In the genomic region with DNA sequence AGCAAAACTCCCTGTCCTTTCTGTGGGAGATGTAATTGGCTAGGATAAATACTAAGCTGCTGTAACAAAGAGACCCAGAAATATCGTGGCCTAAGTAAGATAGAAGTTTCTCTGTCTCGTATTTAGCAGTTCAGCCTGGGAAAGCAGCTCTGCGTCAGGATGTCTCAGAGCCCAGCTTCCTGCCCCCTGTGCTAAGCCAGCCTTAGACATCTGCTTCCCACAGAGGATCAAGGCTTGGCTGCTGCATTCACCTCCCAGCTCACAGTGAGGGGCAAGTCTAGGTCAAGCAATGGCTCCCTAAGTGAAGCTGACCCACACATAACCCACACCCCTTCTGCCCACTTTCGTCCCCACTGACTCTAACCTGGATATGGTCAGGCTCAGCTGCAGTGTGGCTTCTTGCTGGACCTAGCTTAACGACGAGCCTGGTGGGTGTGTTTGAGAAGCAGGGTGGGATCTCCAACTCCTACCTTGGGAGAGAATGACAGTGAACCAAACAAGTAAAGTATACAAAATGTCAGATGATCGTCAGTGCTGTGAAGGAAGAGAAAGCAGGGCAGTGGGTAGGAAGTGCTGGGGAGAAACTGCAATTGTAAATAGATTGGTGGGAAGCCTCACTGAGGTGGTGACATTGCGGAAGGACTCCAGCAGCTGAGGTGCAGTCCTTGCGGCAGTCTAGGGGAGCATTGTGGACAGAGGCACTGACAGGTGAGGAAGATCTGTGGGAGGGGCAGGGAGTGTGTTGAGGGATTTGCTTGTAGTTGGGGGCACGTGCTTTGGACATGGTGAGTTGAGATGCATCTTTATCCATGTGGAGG, we compare ENCODE assay signal across 18 cellular contexts.
DNase-seq lines count a peak whose midpoint lies in the region; ATAC-seq, FAIRE-seq and TF ChIP-seq lines count a peak whose summit lies in the region.
"Had no signal": no experiment of that assay in that cellular context is flagged by ENCODE, and none has a peak within 500 bp of the region (broad histone marks: within the 10 kb centered on the region; RNA-seq: fewer than 3 reads in every experiment).

No MANE protein-coding gene starts in this region.

- peaks cover 16% of the 10 kb centered on the region for H3K4me1 ChIP-seq in mammary epithelial cell (ENCODE audit: insufficient read depth, low read length)
- peaks cover 17% of the 10 kb centered on the region for H3K4me1 ChIP-seq in keratinocyte (ENCODE audit: control insufficient read depth, extremely low read depth, insufficient read depth, low read length)
- H3K4me1 ChIP-seq: tibial artery had no signal

- H3K27ac ChIP-seq in mammary epithelial cell (ENCODE audit: insufficient read depth, low read depth, low read length) (no peak overlapping the region), keratinocyte (ENCODE audit: control insufficient read depth, insufficient read depth, low read length) (no peak overlapping the region)
- H3K27ac ChIP-seq: 22Rv1, SJCRH30, tibial artery had no signal

- H3K9me3 Mint-ChIP-seq in MCF 10A (ENCODE audit: unreplicated experiment) (no peaks in the 10 kb centered on the region), type B pancreatic cell (peaks cover 12% of the 10 kb centered on the region)

- H3K9me1 ChIP-seq in keratinocyte (ENCODE audit: control insufficient read depth, extremely low read depth, insufficient read depth, low read length): peaks cover 3% of the 10 kb centered on the region

- POLR2A ChIA-PET in MCF 10A (lab: Yijun Ruan, JAX): no interaction called here

- H3K9me3 ChIP-seq in mammary epithelial cell (replicated peaks; ENCODE audit: insufficient read depth, low read length) (no peaks in the 10 kb centered on the region), keratinocyte (ENCODE audit: control insufficient read depth, low read depth, low read length) (no peaks in the 10 kb centered on the region)
- H3K9me3 ChIP-seq: SJCRH30, tibial artery had no signal

- dilution Hi-C loops in mammary epithelial cell (cut with HindIII; ENCODE audit: low sequenced_read_pairs): no loop called here
- dilution Hi-C loops in keratinocyte (cut with MboI; ENCODE audit: extremely low pct_ligation_motif_present, low sequenced_read_pairs): no loop called here

- DNase-seq in mammary epithelial cell (no peak), MCF 10A (ENCODE audit: unreplicated experiment) (no peak), bronchial epithelial cell (ENCODE audit: low read depth) (no peak), keratinocyte (ENCODE audit: low read depth, low spot score) (no peak), type B pancreatic cell (ENCODE audit: extremely low spot score, unreplicated experiment) (no peak), cerebellum (ENCODE audit: low spot score) (no peak), GM13977 (ENCODE audit: low spot score) (no peak)
- DNase-seq: activated gamma-delta T cell treated with Interleukin-2 at 50 U/mL for 16 hours; hypothalamus; NCI-H1417 treated with DMSO at 0.1 percent for 48 hours; NCI-H526 treated with DMSO at 0.1 percent for 48 hours; stimulated activated naive B cell treated with anti-CD40 and anti-IgM and Interleukin-4, amounts not matched to agents 10 μg/mL and 1 μg/mL and 100 μg/mL, for 72 hours; tibial artery had no signal

- no peaks in the 10 kb centered on the region for H3K79me2 ChIP-seq in mammary epithelial cell (ENCODE audit: insufficient read depth, low read length)
- H3K79me2 ChIP-seq in keratinocyte (ENCODE audit: control insufficient read depth, insufficient read depth, low read length): no peaks in the 10 kb centered on the region

- H3K4me2 ChIP-seq in mammary epithelial cell (ENCODE audit: insufficient read depth, low read depth, low read length) (no peak overlapping the region), keratinocyte (ENCODE audit: control insufficient read depth, extremely low read depth, insufficient read depth, low read depth, low read length) (peak overlapping the region; percentile 63)

- CTCF ChIA-PET in mammary epithelial cell (lab: Charles Lee; ENCODE audit: low non-redundant PET) (no interaction called here), MCF 10A (lab: Yijun Ruan, JAX) (no interaction called here)

- H2AFZ ChIP-seq in mammary epithelial cell (ENCODE audit: low read depth, low read length) (peak overlapping the region; percentile 75), keratinocyte (ENCODE audit: control insufficient read depth, low read length) (peak overlapping the region; percentile 17)

- intact Hi-C loops in mammary epithelial cell (cut with micrococcal nuclease) (no loop called here), MCF 10A (cut with micrococcal nuclease) (no loop called here)

- H3K27ac Mint-ChIP-seq in MCF 10A (ENCODE audit: low read depth, unreplicated experiment): no peak overlapping the region
- H3K27ac Mint-ChIP-seq in type B pancreatic cell: peak overlapping the region; percentile 17
- H3K27ac Mint-ChIP-seq: stimulated activated naive B cell treated with anti-CD40 and anti-IgM and Interleukin-4, amounts not matched to agents 10 μg/mL and 1 μg/mL and 100 μg/mL, for 72 hours had no signal

- BruUV-seq in mammary epithelial cell (replicated peaks; lab: Mats Ljungman, UMichigan) (no TSS peak), MCF 10A (replicated peaks; lab: Mats Ljungman, UMichigan) (no TSS peak)

- H3K9ac ChIP-seq in mammary epithelial cell (ENCODE audit: insufficient read depth, low read length): no peak overlapping the region
- no peak overlapping the region for H3K9ac ChIP-seq in keratinocyte (ENCODE audit: control insufficient read depth, extremely low read depth, insufficient read depth, low read length)

- H3K4me3 ChIP-seq in mammary epithelial cell (replicated peaks in 1 of 3; ENCODE audit: insufficient read depth in 1 of 3, low read depth in 2 of 3, low read length in 3 of 3) (no peak overlapping the region), bronchial epithelial cell (ENCODE audit: low read depth, low read length) (no peak overlapping the region), keratinocyte (ENCODE audit: control insufficient read depth in 2 of 3, extremely low read depth in 1 of 3, insufficient read depth in 2 of 3, low read depth in 1 of 3, low read length in 3 of 3) (no peak overlapping the region)
- H3K4me3 ChIP-seq: SJCRH30, tibial artery had no signal

- FAIRE-seq in bronchial epithelial cell (lab: Jason Lieb, UNC) (peak; percentile 72), keratinocyte (lab: Jason Lieb, UNC) (no peak)
- FAIRE-seq: GM12892 had no signal

- H3K36me3 ChIP-seq in mammary epithelial cell (ENCODE audit: insufficient read depth, low read length) (no peaks in the 10 kb centered on the region), bronchial epithelial cell (ENCODE audit: control insufficient read depth, insufficient read depth, low read length) (no peaks in the 10 kb centered on the region), keratinocyte (ENCODE audit: control insufficient read depth in 2 of 2, extremely low read depth in 1 of 2, insufficient read depth in 2 of 2, low read length in 2 of 2) (no peaks in the 10 kb centered on the region)
- H3K36me3 ChIP-seq: SJCRH30, tibial artery had no signal

- 92% methylated on average over 10 of the region's 10 CpGs for WGBS in mammary epithelial cell (ENCODE audit: low coverage, missing lambda C conversion rate)

- H3K27me3 Mint-ChIP-seq in MCF 10A (ENCODE audit: insufficient read depth, unreplicated experiment) (peaks cover 21% of the 10 kb centered on the region), type B pancreatic cell (no peaks in the 10 kb centered on the region)

- H3K4me3 Mint-ChIP-seq in MCF 10A (ENCODE audit: unreplicated experiment) (no peak overlapping the region), type B pancreatic cell (peak overlapping the region; percentile 10)
- H3K4me3 Mint-ChIP-seq: stimulated activated naive B cell treated with anti-CD40 and anti-IgM and Interleukin-4, amounts not matched to agents 10 μg/mL and 1 μg/mL and 100 μg/mL, for 72 hours had no signal

- TF ChIP-seq CTCF in mammary epithelial cell (conservative IDR thresholded peaks at IDR 0.05 in 1 of 2, IDR thresholded peaks at IDR 0.05 in 1 of 2; ENCODE audit: extremely low read depth in 1 of 2, insufficient read depth in 1 of 2, low read depth in 1 of 2, low read length in 2 of 2) (no peak), MCF 10A (IDR thresholded peaks at IDR 0.05; ENCODE audit: unreplicated experiment) (no peak), bronchial epithelial cell (IDR thresholded peaks at IDR 0.05; ENCODE audit: insufficient read depth, low read length, severe bottlenecking) (no peak), keratinocyte (optimal IDR thresholded peaks at IDR 0.05 in 1 of 3, IDR thresholded peaks at IDR 0.05 in 1 of 3, conservative IDR thresholded peaks at IDR 0.05 in 1 of 3; ENCODE audit: extremely low read depth in 1 of 3, insufficient read depth in 2 of 3, low read length in 3 of 3) (no peak), type B pancreatic cell (conservative IDR thresholded peaks at IDR 0.05) (no peak), GM13977 (IDR thresholded peaks at IDR 0.05; ENCODE audit: extremely low read depth, insufficient read depth, missing control alignments) (no peak)

- H3K4me1 Mint-ChIP-seq in MCF 10A (ENCODE audit: insufficient read depth, unreplicated experiment) (no peaks in the 10 kb centered on the region), type B pancreatic cell (ENCODE audit: unreplicated experiment) (peaks cover 40% of the 10 kb centered on the region)

- H4K20me1 ChIP-seq in mammary epithelial cell (ENCODE audit: insufficient read depth, low read length) (no peaks in the 10 kb centered on the region), keratinocyte (ENCODE audit: control insufficient read depth, extremely low read depth, insufficient read depth, low read length) (no peaks in the 10 kb centered on the region)

- in situ Hi-C loops in mammary epithelial cell (cut with MboI; ENCODE audit: low sequenced_read_pairs in 2 of 2): no loop called here
- in situ Hi-C loops in GM13977 (cut with MboI; ENCODE audit: low pct_unique_long_range_greater_than_20kb, low sequenced_read_pairs, unreplicated experiment): no loop called here

- H3K27me3 ChIP-seq in mammary epithelial cell (ENCODE audit: insufficient read depth, low read length) (no peaks in the 10 kb centered on the region), bronchial epithelial cell (ENCODE audit: control insufficient read depth, insufficient read depth, low read length) (no peaks in the 10 kb centered on the region), keratinocyte (ENCODE audit: control insufficient read depth, extremely low read depth, insufficient read depth, low read length) (no peaks in the 10 kb centered on the region)
- H3K27me3 ChIP-seq: SJCRH30, tibial artery had no signal

- ATAC-seq in GM18861 (IDR thresholded peaks at IDR 0.05; ENCODE audit: unreplicated experiment): no peak
- ATAC-seq: HCT116; stimulated activated naive B cell treated with anti-CD40 and anti-IgM and Interleukin-4, amounts not matched to agents 10 μg/mL and 1 μg/mL and 100 μg/mL, for 72 hours had no signal

- H3K36me3 Mint-ChIP-seq in MCF 10A (ENCODE audit: insufficient read depth, unreplicated experiment): peaks cover 4% of the 10 kb centered on the region
- peaks cover 46% of the 10 kb centered on the region for H3K36me3 Mint-ChIP-seq in type B pancreatic cell
- H3K36me3 Mint-ChIP-seq: stimulated activated naive B cell treated with anti-CD40 and anti-IgM and Interleukin-4, amounts not matched to agents 10 μg/mL and 1 μg/mL and 100 μg/mL, for 72 hours had no signal
